Comparison of ENCODE assay signal across 8 cellular contexts in the genomic region with DNA sequence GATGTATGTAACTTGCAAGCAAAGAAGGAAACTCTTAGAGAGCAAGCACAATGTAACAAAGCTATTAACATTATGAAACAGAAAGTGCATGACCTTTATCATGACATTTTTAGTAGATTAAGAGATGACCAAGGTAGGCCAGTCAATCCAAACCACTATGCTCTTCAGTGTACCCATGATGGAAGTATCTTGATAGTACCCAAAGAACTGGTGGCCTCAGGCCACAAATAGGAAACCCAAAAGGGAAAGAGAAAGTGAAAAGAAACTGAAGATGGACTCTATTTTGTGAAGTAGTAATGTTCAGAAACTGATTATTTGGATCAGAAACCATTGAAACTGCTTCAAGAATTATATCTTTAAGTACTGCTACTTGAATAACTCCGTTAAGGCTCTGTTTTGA.
DNase-seq lines count a peak whose midpoint lies in the region; ATAC-seq and TF ChIP-seq lines count a peak whose summit lies in the region.
"Not testable (repeated sequence)": the region's sequence is repeated elsewhere in the genome, so short reads cannot be mapped to it uniquely, and the experiment has no call there.

No MANE protein-coding gene starts in this region.

- peak; percentile 81 for ATAC-seq in GM18502 (IDR thresholded peaks at IDR 0.05; ENCODE audit: poor library complexity, unreplicated experiment)
- ATAC-seq in GM19035 (IDR thresholded peaks at IDR 0.05; ENCODE audit: unreplicated experiment) = peak; percentile 72
- peak; percentile 73 for ATAC-seq in GM21423 (IDR thresholded peaks at IDR 0.05; ENCODE audit: unreplicated experiment)
- peak; percentile 74 for ATAC-seq in HG02763 (IDR thresholded peaks at IDR 0.05; ENCODE audit: unreplicated experiment)
- ATAC-seq in HG03097 (IDR thresholded peaks at IDR 0.05; ENCODE audit: low FRiP score, unreplicated experiment) = peak; percentile 80
- ATAC-seq in HG03469 (IDR thresholded peaks at IDR 0.05; ENCODE audit: unreplicated experiment) = peak; percentile 63
- peak; percentile 80 for ATAC-seq in activated CD8-positive, alpha-beta T cell treated with anti-CD3 and anti-CD28 coated beads for 36 hours
- peak; percentile 67 for ATAC-seq in stimulated activated memory B cell treated with anti-CD40 and anti-IgM and Interleukin-4, amounts not matched to agents 10 μg/mL and 1 μg/mL and 100 μg/mL, for 72 hours

- not testable (repeated sequence) for TF ChIP-seq CTCF in activated CD8-positive, alpha-beta T cell treated with anti-CD3 and anti-CD28 coated beads for 36 hours (IDR thresholded peaks at IDR 0.05)

- H3K4me3 Mint-ChIP-seq in activated CD8-positive, alpha-beta T cell treated with anti-CD3 and anti-CD28 coated beads for 36 hours; stimulated activated memory B cell treated with anti-CD40 and anti-IgM and Interleukin-4, amounts not matched to agents 10 μg/mL and 1 μg/mL and 100 μg/mL, for 72 hours: not testable (repeated sequence)

- CTCF ChIA-PET in activated CD8-positive, alpha-beta T cell treated with anti-CD3 and anti-CD28 coated beads for 36 hours (lab: Charles Lee) = interaction anchor here (0.6 kb wide), 1 partner anchor 25 kb away, joined by 4 read pairs; no protein-coding TSS in a partner anchor

- H3K9me3 Mint-ChIP-seq in activated CD8-positive, alpha-beta T cell treated with anti-CD3 and anti-CD28 coated beads for 36 hours; stimulated activated memory B cell treated with anti-CD40 and anti-IgM and Interleukin-4, amounts not matched to agents 10 μg/mL and 1 μg/mL and 100 μg/mL, for 72 hours: not testable (repeated sequence)

- DNase-seq in activated CD8-positive, alpha-beta T cell treated with anti-CD3 and anti-CD28 coated beads for 36 hours = not testable (repeated sequence)

- peaks cover 10% of the 10 kb centered on the region for H3K4me1 Mint-ChIP-seq in activated CD8-positive, alpha-beta T cell treated with anti-CD3 and anti-CD28 coated beads for 36 hours (ENCODE audit: low read depth)
- H3K4me1 Mint-ChIP-seq in stimulated activated memory B cell treated with anti-CD40 and anti-IgM and Interleukin-4, amounts not matched to agents 10 μg/mL and 1 μg/mL and 100 μg/mL, for 72 hours = peaks cover 16% of the 10 kb centered on the region

- POLR2A ChIA-PET in activated CD8-positive, alpha-beta T cell treated with anti-CD3 and anti-CD28 coated beads for 36 hours (lab: Charles Lee) = interaction anchor here (0.6 kb wide), 1 partner anchor 71 kb away, joined by 3 read pairs; no protein-coding TSS in a partner anchor

- H3K27me3 Mint-ChIP-seq in activated CD8-positive, alpha-beta T cell treated with anti-CD3 and anti-CD28 coated beads for 36 hours; stimulated activated memory B cell treated with anti-CD40 and anti-IgM and Interleukin-4, amounts not matched to agents 10 μg/mL and 1 μg/mL and 100 μg/mL, for 72 hours: not testable (repeated sequence)

- peak overlapping the region; percentile 39 for H3K27ac Mint-ChIP-seq in activated CD8-positive, alpha-beta T cell treated with anti-CD3 and anti-CD28 coated beads for 36 hours
- H3K27ac Mint-ChIP-seq in stimulated activated memory B cell treated with anti-CD40 and anti-IgM and Interleukin-4, amounts not matched to agents 10 μg/mL and 1 μg/mL and 100 μg/mL, for 72 hours = peak overlapping the region; percentile 64

- intact Hi-C loops in activated CD8-positive, alpha-beta T cell treated with anti-CD3 and anti-CD28 coated beads for 36 hours (cut with micrococcal nuclease) = not testable (repeated sequence)

- not testable (repeated sequence) for H3K36me3 Mint-ChIP-seq in activated CD8-positive, alpha-beta T cell treated with anti-CD3 and anti-CD28 coated beads for 36 hours (ENCODE audit: low read depth); stimulated activated memory B cell treated with anti-CD40 and anti-IgM and Interleukin-4, amounts not matched to agents 10 μg/mL and 1 μg/mL and 100 μg/mL, for 72 hours
